ENCODE assay signal across 8 cellular contexts in the genomic region with DNA sequence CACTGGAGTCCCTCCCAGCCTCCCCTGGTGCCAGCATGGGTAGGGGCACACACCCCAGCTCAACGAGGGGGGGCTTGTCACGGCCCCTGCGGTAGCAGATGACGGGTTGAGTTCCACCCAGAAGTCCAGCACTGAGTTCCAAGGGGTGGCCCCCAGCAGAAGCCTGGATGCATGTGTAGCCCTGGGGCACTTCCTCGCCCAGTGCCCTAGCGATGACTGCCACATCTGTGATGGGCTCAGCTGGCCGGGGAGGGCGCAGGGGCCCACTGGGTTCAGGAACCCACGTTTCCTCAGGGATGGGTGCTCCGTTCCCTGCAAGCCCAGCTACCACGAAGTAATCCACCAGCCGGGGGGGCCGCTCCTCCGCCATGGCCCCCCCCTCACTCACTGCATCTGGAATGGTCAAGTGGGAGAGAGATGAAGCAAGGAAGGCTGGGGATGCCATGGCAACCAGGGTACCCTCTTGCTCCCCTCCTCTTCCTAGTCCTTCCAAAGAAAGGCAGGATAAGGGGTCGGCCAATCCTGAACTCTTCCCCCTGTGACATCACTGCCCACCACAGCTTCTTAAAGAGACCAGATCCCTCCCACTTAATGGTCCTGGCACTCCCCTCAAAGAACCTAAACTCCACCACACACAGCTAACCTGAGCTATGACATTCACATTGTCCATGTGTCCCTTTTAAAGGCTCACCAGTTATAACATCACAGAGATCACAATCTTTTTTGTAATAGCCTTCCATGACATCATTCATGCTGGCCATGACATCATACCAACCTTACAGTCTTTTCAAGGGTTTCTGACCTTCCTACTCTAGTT. TPM values are rescaled to one million over a fixed set of nuclear protein-coding genes. Genes with fewer than 3 reads are reported as not detected.
DNase-seq lines count a peak whose midpoint lies in the region; ATAC-seq and TF ChIP-seq lines count a peak whose summit lies in the region.

No MANE protein-coding gene starts in this region.

- no peak overlapping the region for H3K4me2 ChIP-seq in mesenchymal stem cell (ENCODE audit: low read length, poor library complexity, severe bottlenecking)

- peak overlapping the region; percentile 96 for H3K9ac ChIP-seq in mesenchymal stem cell (ENCODE audit: low read length)

- no peaks in the 10 kb centered on the region for H3K9me3 Mint-ChIP-seq in activated naive CD8-positive, alpha-beta T cell treated with anti-CD3 and anti-CD28 coated beads, Interleukin-2, amount 50 U/mL, for 24 hours

- no peak overlapping the region for H2AK5ac ChIP-seq in mesenchymal stem cell (ENCODE audit: low read length, severe bottlenecking)

- no peak overlapping the region for H3K23ac ChIP-seq in mesenchymal stem cell (ENCODE audit: low read length in 2 of 2)

- peaks cover 25% of the 10 kb centered on the region for H3K4me1 Mint-ChIP-seq in activated naive CD8-positive, alpha-beta T cell treated with anti-CD3 and anti-CD28 coated beads, Interleukin-2, amount 50 U/mL, for 24 hours

- H4K8ac ChIP-seq in mesenchymal stem cell (ENCODE audit: low read length), result no peak overlapping the region

- H3K27ac ChIP-seq in heart right ventricle, result peak overlapping the region in 9 of 10 donors; percentile 97 to 100 (median 100)
- no peak overlapping the region for H3K27ac ChIP-seq in mesenchymal stem cell (ENCODE audit: low read length, poor library complexity, severe bottlenecking)
- peak overlapping the region; percentile 99 for H3K27ac ChIP-seq in vagina

- H3K4me3 ChIP-seq in heart right ventricle (peak overlapping the region in 9 of 10 donors; percentile 78 to 99 (median 91)), mesenchymal stem cell (ENCODE audit: insufficient read depth in 1 of 2, low read depth in 1 of 2, low read length in 2 of 2) (peak overlapping the region in 1 of 2 experiments; percentile 9), vagina (peak overlapping the region in 1 of 2 donors; percentile 4)

- no peak for TF ChIP-seq POLR2A in vagina (IDR thresholded peaks at IDR 0.05)

- peaks cover 0 to 67% (median 27%) of the 10 kb centered on the region in 9 donors for H3K36me3 ChIP-seq in heart right ventricle
- H3K36me3 ChIP-seq in mesenchymal stem cell (ENCODE audit: control insufficient read depth in 1 of 2, insufficient read depth in 2 of 2, low read depth in 1 of 2, low read length in 2 of 2), result peaks cover 65 to 68% of the 10 kb centered on the region in 2 experiments
- H3K36me3 ChIP-seq in vagina, result peaks cover 0 to 50% of the 10 kb centered on the region in 2 donors

- no peak for ATAC-seq in heart right ventricle
- no peak for ATAC-seq in Right ventricle myocardium superior (ENCODE audit: poor library complexity)
- no peak for ATAC-seq in activated naive CD8-positive, alpha-beta T cell treated with anti-CD3 and anti-CD28 coated beads, Interleukin-2, amount 50 U/mL, for 24 hours
- no peak for ATAC-seq in HG03139 (IDR thresholded peaks at IDR 0.05; ENCODE audit: unreplicated experiment)
- ATAC-seq in GM21825 (IDR thresholded peaks at IDR 0.05; ENCODE audit: unreplicated experiment), result no peak

- no peak overlapping the region for H3K14ac ChIP-seq in mesenchymal stem cell (ENCODE audit: low read length in 2 of 2)

- WGBS in heart right ventricle, 2 donors, result 83 to 86% methylated on average over 15 of the region's 15 CpGs
- 95% methylated on average over 14 of the region's 15 CpGs for WGBS in mesenchymal stem cell

- no peaks in the 10 kb centered on the region for H3K27me3 ChIP-seq in heart right ventricle
- no peaks in the 10 kb centered on the region for H3K27me3 ChIP-seq in mesenchymal stem cell (ENCODE audit: control insufficient read depth in 1 of 2, insufficient read depth in 1 of 2, low read length in 2 of 2)
- H3K27me3 ChIP-seq in vagina, result no peaks in the 10 kb centered on the region

- peaks cover 46% of the 10 kb centered on the region for H3K36me3 Mint-ChIP-seq in activated naive CD8-positive, alpha-beta T cell treated with anti-CD3 and anti-CD28 coated beads, Interleukin-2, amount 50 U/mL, for 24 hours (ENCODE audit: low read depth)

- H3K4ac ChIP-seq in mesenchymal stem cell (ENCODE audit: low read depth in 1 of 2, low read length in 2 of 2), result no peak overlapping the region

- no peak overlapping the region for H2AFZ ChIP-seq in mesenchymal stem cell (ENCODE audit: low read depth, low read length)

- H2BK120ac ChIP-seq in mesenchymal stem cell (ENCODE audit: low read depth, low read length), result no peak overlapping the region

- peak overlapping the region; percentile 20 for H4K91ac ChIP-seq in mesenchymal stem cell (ENCODE audit: low read length)

- intact Hi-C loops in heart right ventricle (cut with DNase I) (loop anchor here in 5 of 10 donors (2.0 to 10.0 kb wide), 3 partner anchors 21 to 149 kb away; a partner anchor contains a TSS), Right ventricle myocardium superior (cut with DNase I) (no loop called here), vagina (cut with DNase I) (loop anchor here (10.0 kb wide), 1 partner anchor 149 kb away; no protein-coding TSS in a partner anchor)

- H3K4me3 Mint-ChIP-seq in activated naive CD8-positive, alpha-beta T cell treated with anti-CD3 and anti-CD28 coated beads, Interleukin-2, amount 50 U/mL, for 24 hours, result peak overlapping the region; percentile 91

- peaks cover 47% of the 10 kb centered on the region for H3K79me1 ChIP-seq in mesenchymal stem cell (replicated peaks; ENCODE audit: low read length, poor library complexity, severe bottlenecking)

- TF ChIP-seq CTCF in heart right ventricle (IDR thresholded peaks at IDR 0.05) (no peak), vagina (IDR thresholded peaks at IDR 0.05) (no peak)

- no peak overlapping the region for H2BK5ac ChIP-seq in mesenchymal stem cell (ENCODE audit: low read depth, low read length, poor library complexity, severe bottlenecking)

- no peaks in the 10 kb centered on the region for H3K27me3 Mint-ChIP-seq in activated naive CD8-positive, alpha-beta T cell treated with anti-CD3 and anti-CD28 coated beads, Interleukin-2, amount 50 U/mL, for 24 hours

- H3K18ac ChIP-seq in mesenchymal stem cell (ENCODE audit: low read depth in 1 of 2, low read length in 2 of 2), result no peak overlapping the region

- peak overlapping the region; percentile 92 for H3K27ac Mint-ChIP-seq in activated naive CD8-positive, alpha-beta T cell treated with anti-CD3 and anti-CD28 coated beads, Interleukin-2, amount 50 U/mL, for 24 hours

- DNase-seq in heart right ventricle, result peak in 1 of 2 donors; percentile 21
- no peak for DNase-seq in Right ventricle myocardium superior
- DNase-seq in activated naive CD8-positive, alpha-beta T cell treated with anti-CD3 and anti-CD28 coated beads, Interleukin-2, amount 50 U/mL, for 24 hours, result no peak
- DNase-seq in mesenchymal stem cell, result peak; percentile 20
- no peak for DNase-seq in vagina (ENCODE audit: extremely low spot score in 2 of 2)
- no peak for DNase-seq in HT-29 (ENCODE audit: low spot score)

- H3K4me1 ChIP-seq in heart right ventricle, result peaks cover 5 to 44% (median 30%) of the 10 kb centered on the region in 9 donors
- peaks cover 12% of the 10 kb centered on the region for H3K4me1 ChIP-seq in mesenchymal stem cell (ENCODE audit: control insufficient read depth, insufficient read depth, low read depth, low read length)
- H3K4me1 ChIP-seq in vagina, result peaks cover 27% of the 10 kb centered on the region

- H2BK12ac ChIP-seq in mesenchymal stem cell (ENCODE audit: low read length in 2 of 2), result no peak overlapping the region

- peak overlapping the region; percentile 86 for H2BK15ac ChIP-seq in mesenchymal stem cell (ENCODE audit: low read depth, poor library complexity, severe bottlenecking)

- H3K9me3 ChIP-seq in heart right ventricle, result no peaks in the 10 kb centered on the region
- H3K9me3 ChIP-seq in mesenchymal stem cell (ENCODE audit: control insufficient read depth, low read length), result no peaks in the 10 kb centered on the region
- no peaks in the 10 kb centered on the region for H3K9me3 ChIP-seq in vagina

RNA-seq across cellular contexts. Expression of a gene that starts 2.3 kb away (rescaled TPM):
- total RNA-seq in heart right ventricle, result 10 to 100 TPM; 29.4 to 60.4 (median 39.0) TPM
- 10 to 100 TPM; 23.7 to 68.2 TPM for polyA plus RNA-seq in heart right ventricle
- 45.5 TPM for total RNA-seq in Right ventricle myocardium superior
- 21.7 TPM for polyA plus RNA-seq in mesenchymal stem cell (2013, experiment 1 of 2)
- 18.0 TPM for polyA plus RNA-seq in mesenchymal stem cell (2013, experiment 2 of 2)
- 42.7 TPM for total RNA-seq in vagina
- 33.9 and 36.5 TPM in 2 replicates for total RNA-seq in HT-29 (2014; rRNA removed; shearing (Covaris generic))

RNA-seq across cellular contexts. Expression of a gene that starts 14.2 kb away (rescaled TPM):
- 10 to 100 TPM; 14.6 to 25.6 (median 18.0) TPM for total RNA-seq in heart right ventricle
- polyA plus RNA-seq in heart right ventricle, result 10 to 100 TPM; 19.2 to 50.5 TPM
- 20.8 TPM for total RNA-seq in Right ventricle myocardium superior
- 30.3 TPM for polyA plus RNA-seq in mesenchymal stem cell (2013, experiment 1 of 2)
- polyA plus RNA-seq in mesenchymal stem cell (2013, experiment 2 of 2), result 27.0 TPM
- 19.2 TPM for total RNA-seq in vagina
- 15.5 and 16.5 TPM in 2 replicates for total RNA-seq in HT-29 (2014; rRNA removed; shearing (Covaris generic))

RNA-seq across cellular contexts. Expression of a gene that starts 19.1 kb away (rescaled TPM):
- total RNA-seq in heart right ventricle (10 to 100 TPM; 27.6 to 63.0 (median 34.3) TPM), Right ventricle myocardium superior (46.9 TPM), vagina (77.8 TPM)
- polyA plus RNA-seq in heart right ventricle, result 100 to 1,000 TPM in 1 of 2 donors, 10 to 100 TPM in 1; 24.6 to 102 TPM
- polyA plus RNA-seq in mesenchymal stem cell (2013, experiment 1 of 2), result 106 TPM
- 105 TPM for polyA plus RNA-seq in mesenchymal stem cell (2013, experiment 2 of 2)
- 226 TPM in 2 replicates for total RNA-seq in HT-29 (2014; rRNA removed; shearing (Covaris generic))

RNA-seq across cellular contexts. Expression of a gene that starts 21.4 kb away (rescaled TPM):
- total RNA-seq in heart right ventricle, result 10 to 100 TPM; 32.9 to 52.6 (median 42.7) TPM
- 1 to 10 TPM; 3.9 to 7.0 TPM for polyA plus RNA-seq in heart right ventricle
- 30.1 TPM for total RNA-seq in Right ventricle myocardium superior
- 15.0 TPM for polyA plus RNA-seq in mesenchymal stem cell (2013, experiment 1 of 2)
- polyA plus RNA-seq in mesenchymal stem cell (2013, experiment 2 of 2), result 14.1 TPM
- total RNA-seq in vagina, result 24.1 TPM
- 4.2 and 5.1 TPM in 2 replicates for total RNA-seq in HT-29 (2014; rRNA removed; shearing (Covaris generic))

RNA-seq across cellular contexts. Expression of a gene that starts 23.5 kb away (rescaled TPM):
- total RNA-seq in heart right ventricle (1 to 10 TPM; 2.9 to 8.5 (median 4.1) TPM), Right ventricle myocardium superior (4.1 TPM), vagina (15.2 TPM)
- 1 to 10 TPM; 5.6 to 7.6 TPM for polyA plus RNA-seq in heart right ventricle
- 3.3 TPM for polyA plus RNA-seq in mesenchymal stem cell (2013, experiment 1 of 2)
- polyA plus RNA-seq in mesenchymal stem cell (2013, experiment 2 of 2), result 2.9 TPM
- total RNA-seq in HT-29 (2014; rRNA removed; shearing (Covaris generic)), result 23.2 and 24.7 TPM in 2 replicates
